Comparison of ENCODE assay signal across 14 cellular contexts in the genomic region with DNA sequence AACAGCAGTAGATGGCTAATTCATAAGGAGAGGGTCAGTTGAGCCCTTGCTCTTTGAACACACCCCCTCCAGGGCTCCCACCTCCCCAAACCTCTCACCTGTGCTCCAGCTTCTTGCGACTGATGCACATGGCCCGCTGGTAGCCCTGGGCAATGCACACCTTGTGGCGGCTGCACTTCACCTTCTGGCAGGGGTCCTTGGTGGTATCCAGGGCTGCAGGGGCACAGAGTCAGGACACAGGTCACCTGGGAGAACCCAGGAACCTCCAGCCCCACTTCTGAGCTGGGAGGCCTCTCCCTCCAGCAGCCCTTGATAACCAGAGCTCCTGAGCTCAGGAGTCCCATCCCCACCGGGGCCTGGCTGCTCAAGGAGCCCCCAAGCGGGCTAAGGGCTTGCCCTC. TPM values are rescaled to one million over a fixed set of nuclear protein-coding genes. Genes with fewer than 3 reads are reported as not detected.
DNase-seq lines count a peak whose midpoint lies in the region; ATAC-seq, FAIRE-seq and TF ChIP-seq lines count a peak whose summit lies in the region.
"Had no signal": no experiment of that assay in that cellular context is flagged by ENCODE, and none has a peak within 500 bp of the region (broad histone marks: within the 10 kb centered on the region; RNA-seq: fewer than 3 reads in every experiment).

No MANE protein-coding gene starts in this region.

- H3K4me3 Mint-ChIP-seq in stimulated activated effector memory CD8-positive, alpha-beta T cell treated with anti-CD3 and anti-CD28 coated beads, Interleukin-12 subunit alpha, Interleukin-12 subunit beta, amount 100 ng/mL, for 72 hours, result no peak overlapping the region

- TF ChIP-seq EP300 in H1 (IDR thresholded peaks at IDR 0.05; ENCODE audit: borderline replicate concordance in 1 of 2, low read depth in 2 of 2, low read length in 2 of 2), result no peak

- in situ Hi-C loops in Panc1 (cut with HindIII; ENCODE audit: low pct_unique_long_range_greater_than_20kb, low sequenced_read_pairs), result no loop called here

- no peak overlapping the region for H4K5ac ChIP-seq in H1 (ENCODE audit: insufficient read length, low read depth, low read length)

- no peak overlapping the region for H2BK12ac ChIP-seq in H1 (ENCODE audit: low read depth, low read length)

- no peak overlapping the region for H4K91ac ChIP-seq in H1 (replicated peaks; ENCODE audit: insufficient read length, low read length)

- no peaks in the 10 kb centered on the region for H3K79me2 ChIP-seq in H1 (ENCODE audit: control insufficient read depth in 1 of 2, insufficient read depth in 2 of 2, low read length in 2 of 2)

- H4K20me1 ChIP-seq in H1 (replicated peaks in 1 of 2; ENCODE audit: control insufficient read depth in 1 of 2, insufficient read depth in 2 of 2, low read length in 2 of 2), result no peaks in the 10 kb centered on the region
- H4K20me1 ChIP-seq: BLaER1 treated with 17β-estradiol and CSF1 and Interleukin-3, amounts not matched to agents 10 nM and 100 nM had no signal

- no peaks in the 10 kb centered on the region for H3K79me1 ChIP-seq in H1 (ENCODE audit: low read depth, low read length)

- no peak for FAIRE-seq in H1 (lab: Jason Lieb, UNC)

- no peak overlapping the region for H3K9ac ChIP-seq in H1 (replicated peaks in 1 of 4; ENCODE audit: extremely low read depth in 1 of 4, low read depth in 3 of 4, low read length in 3 of 4)
- H3K9ac ChIP-seq: BLaER1 treated with 17β-estradiol and CSF1 and Interleukin-3, amounts not matched to agents 10 nM and 100 nM had no signal

- POLR2A ChIA-PET in Panc1 (lab: Charles Lee) (no interaction called here), H1 (lab: Charles Lee; ENCODE audit: partially characterized antibody) (no interaction called here)

- intact Hi-C loops in Right ventricle myocardium superior (cut with DNase I), result no loop called here
- intact Hi-C loops in Right ventricle myocardium inferior (cut with DNase I), result no loop called here
- intact Hi-C loops in Panc1 (cut with micrococcal nuclease; ENCODE audit: unreplicated experiment), result no loop called here

- no peak overlapping the region for H2BK20ac ChIP-seq in H1 (ENCODE audit: low read length)

- no peak overlapping the region for H2BK120ac ChIP-seq in H1 (replicated peaks; ENCODE audit: low read depth, low read length)

- CTCF ChIA-PET in Panc1 (lab: Charles Lee), result interaction anchor here (0.5 kb wide), 1 partner anchor 22 kb away, joined by 6 read pairs; no protein-coding TSS in a partner anchor
- CTCF ChIA-PET in H1 (lab: Charles Lee; ENCODE audit: partially characterized antibody), result interaction anchor here (0.8 to 10.2 kb wide), 8 partner anchors 10 to 256 kb away, joined by 3 to 100 read pairs (median 9); no protein-coding TSS in a partner anchor

- H3K56ac ChIP-seq in H1 (replicated peaks; ENCODE audit: insufficient read length, low read depth, low read length), result no peak overlapping the region

- H3K9me3 ChIP-seq in Panc1 (ENCODE audit: control insufficient read depth, insufficient read depth, low read depth, low read length) (no peaks in the 10 kb centered on the region), H1 (ENCODE audit: insufficient read depth in 2 of 2, low read depth in 1 of 2, low read length in 1 of 2) (no peaks in the 10 kb centered on the region)
- H3K9me3 ChIP-seq: BLaER1 treated with 17β-estradiol and CSF1 and Interleukin-3, amounts not matched to agents 10 nM and 100 nM had no signal

- 96% methylated on average over 5 of the region's 5 CpGs; no CpG with 5 or more reads in 1 of the 2 experiments for WGBS in H1 (ENCODE audit: extremely low coverage in 1 of 2, insufficient coverage in 1 of 2, insufficient read length in 1 of 2, insufficient replicate concordance in 2 of 2, low coverage in 1 of 2, low lambda C conversion rate in 2 of 2, missing lambda C conversion rate in 1 of 2), 2 experiments

- no peak overlapping the region for H2BK5ac ChIP-seq in H1 (ENCODE audit: low read depth, low read length)

- H3K4me1 Mint-ChIP-seq in stimulated activated effector memory CD8-positive, alpha-beta T cell treated with anti-CD3 and anti-CD28 coated beads, Interleukin-12 subunit alpha, Interleukin-12 subunit beta, amount 100 ng/mL, for 72 hours, result peaks cover 67% of the 10 kb centered on the region

- H3K18ac ChIP-seq in H1 (ENCODE audit: extremely low read depth, low read length), result no peak overlapping the region

- no TSS peak for BruUV-seq in Panc1 (replicated peaks; lab: Mats Ljungman, UMichigan)

- no peak overlapping the region for H3K4ac ChIP-seq in H1 (replicated peaks; ENCODE audit: insufficient read length, low read depth, low read length)

- no peaks in the 10 kb centered on the region for H3K9me3 Mint-ChIP-seq in stimulated activated effector memory CD8-positive, alpha-beta T cell treated with anti-CD3 and anti-CD28 coated beads, Interleukin-12 subunit alpha, Interleukin-12 subunit beta, amount 100 ng/mL, for 72 hours

- H3K4me1 ChIP-seq in Panc1 (ENCODE audit: control insufficient read depth, insufficient read depth, low read length) (peaks cover 38% of the 10 kb centered on the region), H1 (replicated peaks in 1 of 4; ENCODE audit: control insufficient read depth in 3 of 4, insufficient read depth in 4 of 4, low read length in 3 of 4) (peaks cover 0 to 3% (median 0%) of the 10 kb centered on the region in 4 experiments; a peak in 3 of 7 replicates)

- H3K4me3 ChIP-seq in Panc1 (ENCODE audit: low read depth in 2 of 2, low read length in 2 of 2) (no peak overlapping the region), H1 (ENCODE audit: extremely low read depth in 1 of 4, insufficient read depth in 2 of 4, low read depth in 3 of 4, low read length in 4 of 4) (no peak overlapping the region)
- H3K4me3 ChIP-seq: BLaER1 treated with 17β-estradiol and CSF1 and Interleukin-3, amounts not matched to agents 10 nM and 100 nM had no signal

- no peak overlapping the region for H3K4me2 ChIP-seq in H1 (ENCODE audit: insufficient read depth in 1 of 2, low read depth in 2 of 2, low read length in 2 of 2)
- H3K4me2 ChIP-seq: BLaER1 treated with 17β-estradiol and CSF1 and Interleukin-3, amounts not matched to agents 10 nM and 100 nM had no signal

- no peak for TF ChIP-seq RAD21 in H1 (IDR thresholded peaks at IDR 0.05 in 1 of 2, conservative IDR thresholded peaks at IDR 0.05 in 1 of 2; ENCODE audit: low read depth in 2 of 2, low read length in 2 of 2)

- peak overlapping the region; percentile 2; the same call in 1 of the 2 replicates for H4K8ac ChIP-seq in H1 (ENCODE audit: extremely low read depth, insufficient read depth, low read length)

- H3K36me3 ChIP-seq in Panc1 (ENCODE audit: control insufficient read depth, insufficient read depth, low read length) (no peaks in the 10 kb centered on the region), H1 (ENCODE audit: control insufficient read depth in 2 of 4, insufficient read depth in 4 of 4, low read length in 3 of 4) (no peaks in the 10 kb centered on the region)
- H3K36me3 ChIP-seq: BLaER1 treated with 17β-estradiol and CSF1 and Interleukin-3, amounts not matched to agents 10 nM and 100 nM had no signal

- H3K27me3 ChIP-seq in Panc1 (ENCODE audit: control insufficient read depth, insufficient read depth, low read length) (no peaks in the 10 kb centered on the region), H1 (replicated peaks in 1 of 4; ENCODE audit: control insufficient read depth in 3 of 4, extremely low read depth in 1 of 4, insufficient read depth in 3 of 4, low read length in 3 of 4) (no peaks in the 10 kb centered on the region)

- TF ChIP-seq CTCF in Panc1 (IDR thresholded peaks at IDR 0.05), result no peak
- no peak for TF ChIP-seq CTCF in H1 (IDR thresholded peaks at IDR 0.05; ENCODE audit: control extremely low read depth in 1 of 3, insufficient read depth in 1 of 3, low read depth in 1 of 3, low read length in 3 of 3)

- peak overlapping the region; percentile 90 for H3K27ac Mint-ChIP-seq in stimulated activated effector memory CD8-positive, alpha-beta T cell treated with anti-CD3 and anti-CD28 coated beads, Interleukin-12 subunit alpha, Interleukin-12 subunit beta, amount 100 ng/mL, for 72 hours

- H3K27ac ChIP-seq in Panc1 (ENCODE audit: low read length) (peak overlapping the region; percentile 39; the same call in 1 of the 2 replicates), H1 (ENCODE audit: low read depth, low read length) (no peak overlapping the region)
- H3K27ac ChIP-seq: BLaER1 treated with 17β-estradiol and CSF1 and Interleukin-3, amounts not matched to agents 10 nM and 100 nM had no signal

- no peak for TF ChIP-seq POLR2A in H1 (IDR thresholded peaks at IDR 0.05; ENCODE audit: control extremely low read depth in 1 of 2, low read depth in 2 of 2, low read length in 2 of 2)

- peaks cover 68% of the 10 kb centered on the region for H3K36me3 Mint-ChIP-seq in stimulated activated effector memory CD8-positive, alpha-beta T cell treated with anti-CD3 and anti-CD28 coated beads, Interleukin-12 subunit alpha, Interleukin-12 subunit beta, amount 100 ng/mL, for 72 hours

- no peak overlapping the region for H2AK5ac ChIP-seq in H1 (ENCODE audit: low read depth, low read length)

- DNase-seq in Right ventricle myocardium superior (peak; percentile 18), Right ventricle myocardium inferior (ENCODE audit: missing footprints) (no peak), Panc1 (ENCODE audit: low read depth, low spot score) (no peak), H1 (ENCODE audit: low read depth in 1 of 2, low spot score in 2 of 2) (no peak), SHP77 (lab: John Stamatoyannopoulos, UW) (no peak), A172 (ENCODE audit: low spot score) (no peak)
- DNase-seq in stimulated activated effector memory CD8-positive, alpha-beta T cell treated with anti-CD3 and anti-CD28 coated beads, Interleukin-12 subunit alpha, Interleukin-12 subunit beta, amount 100 ng/mL, for 72 hours (ENCODE audit: low spot score in 2 of 2), result no peak
- DNase-seq: DMS79 treated with DMSO at 0.1 percent for 48 hours, H7, KG1, NCI-H1105 treated with DMSO at 0.1 percent for 48 hours, NCI-H1694, NCI-H2081 treated with DMSO at 0.1 percent for 48 hours had no signal

- no peak overlapping the region for H2AFZ ChIP-seq in H1 (ENCODE audit: low read length)

- ATAC-seq in Right ventricle myocardium superior (ENCODE audit: poor library complexity) (no peak), Right ventricle myocardium inferior (no peak), Panc1 (no peak)
- ATAC-seq in stimulated activated effector memory CD8-positive, alpha-beta T cell treated with anti-CD3 and anti-CD28 coated beads, Interleukin-12 subunit alpha, Interleukin-12 subunit beta, amount 100 ng/mL, for 72 hours, result no peak

- no peak overlapping the region for H3K14ac ChIP-seq in H1 (ENCODE audit: insufficient read length)

- H2BK15ac ChIP-seq in H1 (ENCODE audit: low read length), result no peak overlapping the region

- H3K23me2 ChIP-seq in H1 (ENCODE audit: low read depth, low read length), result no peaks in the 10 kb centered on the region

- H3K23ac ChIP-seq in H1 (ENCODE audit: insufficient read length), result no peak overlapping the region

RNA-seq across cellular contexts. Expression of gene SPOCK2, which starts 16.3 kb away (rescaled TPM):
- total RNA-seq in Right ventricle myocardium superior (9.6 TPM), Right ventricle myocardium inferior (10.4 TPM), Panc1 (2021; ENCODE audit: unreplicated experiment) (4.8 TPM)
- 4.2 TPM for polyA plus RNA-seq in Panc1 (2012; ENCODE audit: insufficient read length)
- total RNA-seq in H1 (2021; fragmentation: NEBNext Ultra II Directional; extraction: Animal tissue kit (Norgen Biotek cat#: 25700)), result 1.6 and 1.9 TPM in 2 replicates
- 1.5 and 2.6 TPM in 2 replicates for polyA plus RNA-seq in H1 (2011; rRNA removed)
- polyA plus RNA-seq in H1 (2011; cell fraction: cytosol; rRNA removed), result 2.2 TPM
- polyA plus RNA-seq in H1 (2011; cell fraction: nucleus; rRNA removed), result 2.9 TPM
- 0.66 to 1.3 TPM (median 0.98 TPM) in 4 replicates for polyA plus RNA-seq in H1 (2012, experiment 1 of 2)
- 0.63 TPM for polyA plus RNA-seq in H1 (2012, experiment 2 of 2)
- polyA plus RNA-seq in H1 (2013, experiment 1 of 2), result 2.2 TPM
- 2.1 TPM for polyA plus RNA-seq in H1 (2013, experiment 2 of 2)
- 1.1 TPM in 2 replicates for polyA minus RNA-seq in H1 (2011; rRNA and poly(A)+ RNA removed)
- polyA minus RNA-seq in H1 (2011; cell fraction: cytosol; rRNA and poly(A)+ RNA removed), result 0.73 TPM
- 2.9 TPM for polyA minus RNA-seq in H1 (2011; cell fraction: nucleus; rRNA and poly(A)+ RNA removed)
- total RNA-seq in A172 (2014; rRNA removed; shearing (Covaris generic)), result 0.02 and 0.53 TPM in 2 replicates
